In genomic region chr17:66306413-66306812, GRCh38 we compare ENCODE assay signal across 10 cellular contexts. TPM values are rescaled to one million over a fixed set of nuclear protein-coding genes. Genes with fewer than 3 reads are reported as not detected.
DNase-seq lines count a peak whose midpoint lies in the region; ATAC-seq and TF ChIP-seq lines count a peak whose summit lies in the region.
"Had no signal": no experiment of that assay in that cellular context is flagged by ENCODE, and none has a peak within 500 bp of the region (broad histone marks: within the 10 kb centered on the region; RNA-seq: fewer than 3 reads in every experiment).

No MANE protein-coding gene starts in this region.

- WGBS in body of pancreas, 2 donors: 57 to 72% methylated on average over 5 of the region's 5 CpGs

- CTCF ChIA-PET in CD4-positive, alpha-beta T cell (lab: Charles Lee): interaction anchor here (1.0 to 1.3 kb wide), 2 partner anchors 48 to 106 kb away, joined by 3 to 4 read pairs; no protein-coding TSS in a partner anchor
- CTCF ChIA-PET in PC-3 (lab: Charles Lee): interaction anchor here (0.8 kb wide), 1 partner anchor 368 kb away, joined by 3 read pairs; no protein-coding TSS in a partner anchor

- H3K9me3 Mint-ChIP-seq in CD4-positive, alpha-beta T cell: no peaks in the 10 kb centered on the region
- H3K9me3 Mint-ChIP-seq in brain: no peaks in the 10 kb centered on the region

- peak overlapping the region; percentile 87 for H3K4me3 Mint-ChIP-seq in CD4-positive, alpha-beta T cell
- peak overlapping the region; percentile 66 to 99 (median 76) for H3K4me3 Mint-ChIP-seq in brain

- H3K36me3 ChIP-seq in PC-3 (ENCODE audit: low read depth, low read length) (peaks cover 41% of the 10 kb centered on the region), body of pancreas (replicated peaks in 1 of 2; ENCODE audit: insufficient read depth in 1 of 2, low read depth in 2 of 2) (no peaks in the 10 kb centered on the region)
- H3K36me3 ChIP-seq: upper lobe of right lung had no signal

- peaks cover 42% of the 10 kb centered on the region; the same call in 1 of the 2 replicates for H4K20me1 ChIP-seq in PC-3 (ENCODE audit: low read length)

- peaks cover 68% of the 10 kb centered on the region for H3K36me3 Mint-ChIP-seq in CD4-positive, alpha-beta T cell (ENCODE audit: low read depth)
- peaks cover 30% of the 10 kb centered on the region for H3K36me3 Mint-ChIP-seq in brain

- no TSS peak for BruUV-seq in PC-3 (replicated peaks; lab: Mats Ljungman, UMichigan)

- no peak overlapping the region for H2AFZ ChIP-seq in PC-3 (ENCODE audit: low read length)

- DNase-seq in CD4-positive, alpha-beta T cell: no peak
- DNase-seq in PC-3 (no peak), myocyte (ENCODE audit: low read depth) (peak; percentile 34), mesenteric fat pad (ENCODE audit: low spot score) (no peak), body of pancreas (no peak), mucosa of gallbladder (ENCODE audit: low spot score) (no peak)
- DNase-seq in activated effector memory CD4-positive, alpha-beta T cell treated with Interleukin-2 at 50 U/mL for 16 hours: no peak
- DNase-seq: central memory CD4-positive, alpha-beta T cell; upper lobe of right lung had no signal

- H3F3A ChIP-seq in PC-3 (ENCODE audit: low read length, unreplicated experiment): no peaks in the 10 kb centered on the region

- peaks cover 93% of the 10 kb centered on the region for H3K79me2 ChIP-seq in PC-3 (ENCODE audit: low read length)

- no peaks in the 10 kb centered on the region for H3K27me3 ChIP-seq in CD4-positive, alpha-beta T cell (ENCODE audit: control insufficient read depth, insufficient read depth, low read length)
- no peaks in the 10 kb centered on the region for H3K27me3 ChIP-seq in PC-3 (ENCODE audit: low read length)
- H3K27me3 ChIP-seq in body of pancreas: no peaks in the 10 kb centered on the region
- H3K27me3 ChIP-seq: upper lobe of right lung had no signal

- no peaks in the 10 kb centered on the region for H3K9me2 ChIP-seq in PC-3 (replicated peaks; ENCODE audit: low read length)

- intact Hi-C loops in CD4-positive, alpha-beta T cell (cut with DNase I, micrococcal nuclease): loop anchor here in 1 of 2 experiments (2.0 to 5.0 kb wide), 2 partner anchors 24 to 91 kb away; no protein-coding TSS in a partner anchor
- intact Hi-C loops in PC-3 (cut with micrococcal nuclease) (loop anchor here (10.0 kb wide), 1 partner anchor 238 kb away; no protein-coding TSS in a partner anchor), body of pancreas (cut with DNase I) (no loop called here)

- peak overlapping the region; percentile 86 for H3K4me2 ChIP-seq in PC-3 (ENCODE audit: low read length)

- no peak overlapping the region for H3K9ac ChIP-seq in PC-3 (ENCODE audit: low read length)

- peak overlapping the region; percentile 85 for H3K27ac Mint-ChIP-seq in CD4-positive, alpha-beta T cell
- H3K27ac Mint-ChIP-seq in brain: peak overlapping the region in 2 of 5 experiments; percentile 68 to 82

- no peaks in the 10 kb centered on the region for H3K27me3 Mint-ChIP-seq in CD4-positive, alpha-beta T cell
- peaks cover 21% of the 10 kb centered on the region for H3K27me3 Mint-ChIP-seq in brain

- no peaks in the 10 kb centered on the region for H3K9me3 ChIP-seq in CD4-positive, alpha-beta T cell (ENCODE audit: control insufficient read depth, low read length)
- no peaks in the 10 kb centered on the region for H3K9me3 ChIP-seq in PC-3 (ENCODE audit: low read length)
- no peaks in the 10 kb centered on the region for H3K9me3 ChIP-seq in body of pancreas
- H3K9me3 ChIP-seq: upper lobe of right lung had no signal

- no peak overlapping the region for H3K27ac ChIP-seq in CD4-positive, alpha-beta T cell (ENCODE audit: low read depth, low read length)
- no peak overlapping the region for H3K27ac ChIP-seq in PC-3 (ENCODE audit: low read length)
- H3K27ac ChIP-seq in body of pancreas: peak overlapping the region in 1 of 4 donors; percentile 82
- H3K27ac ChIP-seq: upper lobe of right lung had no signal

- POLR2A ChIA-PET in CD4-positive, alpha-beta T cell (lab: Charles Lee): interaction anchor here (0.6 to 2.2 kb wide), 7 partner anchors 20 to 99 kb away, joined by 3 to 6 read pairs (median 4); no protein-coding TSS in a partner anchor
- POLR2A ChIA-PET in PC-3 (lab: Charles Lee; ENCODE audit: unreplicated experiment): interaction anchor here (0.6 kb wide), 1 partner anchor 46 kb away, joined by 5 read pairs; no protein-coding TSS in a partner anchor

- no peak for ATAC-seq in CD4-positive, alpha-beta T cell (ENCODE audit: poor library complexity)
- ATAC-seq in PC-3: no peak
- no peak for ATAC-seq in body of pancreas
- ATAC-seq: upper lobe of right lung had no signal

- H3K4me1 ChIP-seq in PC-3 (ENCODE audit: insufficient read depth, low read length) (peaks cover 43% of the 10 kb centered on the region), body of pancreas (peaks cover 10% of the 10 kb centered on the region)

- no peak for TF ChIP-seq CTCF in CD4-positive, alpha-beta T cell (IDR thresholded peaks at IDR 0.05)
- no peak for TF ChIP-seq CTCF in PC-3 (conservative IDR thresholded peaks at IDR 0.05; ENCODE audit: low read depth, low read length)
- no peak for TF ChIP-seq CTCF in brain (conservative IDR thresholded peaks at IDR 0.05)
- no peak for TF ChIP-seq CTCF in body of pancreas (IDR thresholded peaks at IDR 0.05)

- H3K4me1 Mint-ChIP-seq in CD4-positive, alpha-beta T cell (ENCODE audit: low read depth): peaks cover 82% of the 10 kb centered on the region
- H3K4me1 Mint-ChIP-seq in brain: peaks cover 78% of the 10 kb centered on the region

- no peak for TF ChIP-seq POLR2A in body of pancreas (IDR thresholded peaks at IDR 0.05)

- peak overlapping the region; percentile 87; the same call in 1 of the 2 replicates for H3K4me3 ChIP-seq in PC-3 (ENCODE audit: low read length)
- H3K4me3 ChIP-seq in body of pancreas: no peak overlapping the region

RNA-seq across cellular contexts. Expression of gene PRKCA, which starts 4.0 kb away (rescaled TPM):
- 10 to 100 TPM; 84.8 to 88.6 TPM for total RNA-seq in CD4-positive, alpha-beta T cell
- 22.6 and 28.2 TPM in 2 replicates for total RNA-seq in PC-3 (2014; rRNA removed)
- polyA plus RNA-seq in brain (ENCODE audit: insufficient read depth, low read depth, low replicate concordance): 20.7 TPM
- total RNA-seq in myocyte: 8.4 and 8.6 TPM in 2 replicates
- polyA plus RNA-seq in myocyte (2012): 7.6 TPM
- 14.9 TPM for total RNA-seq in mesenteric fat pad
- 1 to 10 TPM; 6.5 to 6.6 TPM for total RNA-seq in body of pancreas
- total RNA-seq in mucosa of gallbladder: 127 TPM
